ENCODE assay signal across 16 cellular contexts in the genomic region with DNA sequence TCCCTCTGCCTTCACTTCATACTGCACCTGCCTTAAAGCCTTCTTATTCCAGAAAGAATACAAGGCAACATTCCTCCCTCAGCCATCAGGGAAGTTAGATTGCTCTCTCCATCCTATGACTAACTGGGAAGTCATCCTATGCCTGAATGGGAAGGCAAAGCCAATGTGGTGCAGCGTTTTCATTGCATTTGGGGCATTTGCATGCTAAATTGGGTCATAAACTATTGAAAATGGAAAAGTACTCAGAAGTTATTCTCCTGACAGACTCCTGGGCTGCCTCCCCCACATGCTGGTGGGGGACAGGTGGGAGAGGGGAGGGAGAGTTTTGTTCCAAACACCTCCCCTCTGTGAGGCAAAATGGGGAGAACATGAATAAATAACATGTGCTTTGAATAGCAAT.
"Had no signal": no experiment of that assay in that cellular context is flagged by ENCODE, and none has a peak within 500 bp of the region (broad histone marks: within the 10 kb centered on the region; RNA-seq: fewer than 3 reads in every experiment).

No MANE protein-coding gene starts in this region.

- H3K36me3 Mint-ChIP-seq: activated CD8-positive, alpha-beta memory T cell treated with anti-CD3 and anti-CD28 coated beads, Interleukin-2, amount 10 ng/mL, durations not matched to agents 7 days and 5 days had no signal

- DNase-seq: activated CD4-positive, alpha-beta memory T cell treated with anti-CD3 and anti-CD28 coated beads, Interleukin-2, amount 10 ng/mL, durations not matched to agents 7 days and 5 days; activated CD4-positive, alpha-beta T cell treated with anti-CD3 and anti-CD28 coated beads for 48 hours; activated CD4-positive, CD25-positive, alpha-beta regulatory T cell; activated CD8-positive, alpha-beta memory T cell treated with anti-CD3 and anti-CD28 coated beads, Interleukin-2, amount 10 ng/mL, durations not matched to agents 7 days and 5 days; activated naive CD4-positive, alpha-beta T cell treated with anti-CD3 and anti-CD28 coated beads for 36 hours; activated T-cell treated with anti-CD3 and anti-CD28 coated beads, Interleukin-2, amount 50 U/mL, for 1 hour; cerebellar nuclear complex; effector CD4-positive, alpha-beta T cell; lower lobe of right lung; stimulated activated CD4-positive, alpha-beta T cell treated with anti-CD3 and anti-CD28 coated beads, Interleukin-2, amount 100 ng/mL, for 24 hours; T-helper 1 cell; T-helper 9 cell; uterus had no signal

- H3K4me3 Mint-ChIP-seq: activated CD4-positive, alpha-beta memory T cell treated with anti-CD3 and anti-CD28 coated beads, Interleukin-2, amount 10 ng/mL, durations not matched to agents 7 days and 5 days; activated CD8-positive, alpha-beta memory T cell treated with anti-CD3 and anti-CD28 coated beads, Interleukin-2, amount 10 ng/mL, durations not matched to agents 7 days and 5 days; activated naive CD4-positive, alpha-beta T cell treated with anti-CD3 and anti-CD28 coated beads for 36 hours; natural killer cell treated with Interleukin-12 subunit alpha and Interleukin-12 subunit beta and Interleukin-15 and Interleukin-18, amount 100 ng/mL, for 72 hours; stimulated activated naive CD8-positive, alpha-beta T cell treated with anti-CD3 and anti-CD28 coated beads, Interleukin-15, Interleukin-2, amounts not matched to agents 100 ng/mL and 50 ng/mL, for 24 hours had no signal

- H3K9me3 Mint-ChIP-seq: activated CD4-positive, alpha-beta memory T cell treated with anti-CD3 and anti-CD28 coated beads, Interleukin-2, amount 10 ng/mL, durations not matched to agents 7 days and 5 days; activated naive CD4-positive, alpha-beta T cell treated with anti-CD3 and anti-CD28 coated beads for 36 hours; activated T-helper 2 cell treated with anti-CD3 and anti-CD28 coated beads, Interferon-gamma antibody, Interleukin-2, Interleukin-4, amounts not matched to agents 10 μg/mL and 5 μg/mL and 100 μg/mL, durations not matched to agents 14 hours and 24 hours and 36 hours; stimulated activated naive CD8-positive, alpha-beta T cell treated with anti-CD3 and anti-CD28 coated beads, Interleukin-15, Interleukin-2, amounts not matched to agents 100 ng/mL and 50 ng/mL, for 24 hours had no signal

- H3K27ac Mint-ChIP-seq: activated CD4-positive, alpha-beta memory T cell treated with anti-CD3 and anti-CD28 coated beads, Interleukin-2, amount 10 ng/mL, durations not matched to agents 7 days and 5 days; activated CD8-positive, alpha-beta memory T cell treated with anti-CD3 and anti-CD28 coated beads, Interleukin-2, amount 10 ng/mL, durations not matched to agents 7 days and 5 days; activated naive CD4-positive, alpha-beta T cell treated with anti-CD3 and anti-CD28 coated beads for 36 hours; activated T-helper 2 cell treated with anti-CD3 and anti-CD28 coated beads, Interferon-gamma antibody, Interleukin-2, Interleukin-4, amounts not matched to agents 10 μg/mL and 5 μg/mL and 100 μg/mL, durations not matched to agents 14 hours and 24 hours and 36 hours; natural killer cell treated with Interleukin-12 subunit alpha and Interleukin-12 subunit beta and Interleukin-15 and Interleukin-18, amount 100 ng/mL, for 72 hours; stimulated activated naive CD8-positive, alpha-beta T cell treated with anti-CD3 and anti-CD28 coated beads, Interleukin-15, Interleukin-2, amounts not matched to agents 100 ng/mL and 50 ng/mL, for 24 hours had no signal

- H3K4me1 Mint-ChIP-seq: activated CD4-positive, alpha-beta memory T cell treated with anti-CD3 and anti-CD28 coated beads, Interleukin-2, amount 10 ng/mL, durations not matched to agents 7 days and 5 days; activated CD8-positive, alpha-beta memory T cell treated with anti-CD3 and anti-CD28 coated beads, Interleukin-2, amount 10 ng/mL, durations not matched to agents 7 days and 5 days had no signal

- H3K27me3 Mint-ChIP-seq: activated CD4-positive, alpha-beta memory T cell treated with anti-CD3 and anti-CD28 coated beads, Interleukin-2, amount 10 ng/mL, durations not matched to agents 7 days and 5 days had no signal

- ATAC-seq: activated CD8-positive, alpha-beta memory T cell treated with anti-CD3 and anti-CD28 coated beads, Interleukin-2, amount 10 ng/mL, durations not matched to agents 7 days and 5 days; lower lobe of right lung; natural killer cell treated with Interleukin-12 subunit alpha and Interleukin-12 subunit beta and Interleukin-15 and Interleukin-18, amount 100 ng/mL, for 72 hours had no signal
